ENCODE assay signal across 14 cellular contexts in the genomic region with DNA sequence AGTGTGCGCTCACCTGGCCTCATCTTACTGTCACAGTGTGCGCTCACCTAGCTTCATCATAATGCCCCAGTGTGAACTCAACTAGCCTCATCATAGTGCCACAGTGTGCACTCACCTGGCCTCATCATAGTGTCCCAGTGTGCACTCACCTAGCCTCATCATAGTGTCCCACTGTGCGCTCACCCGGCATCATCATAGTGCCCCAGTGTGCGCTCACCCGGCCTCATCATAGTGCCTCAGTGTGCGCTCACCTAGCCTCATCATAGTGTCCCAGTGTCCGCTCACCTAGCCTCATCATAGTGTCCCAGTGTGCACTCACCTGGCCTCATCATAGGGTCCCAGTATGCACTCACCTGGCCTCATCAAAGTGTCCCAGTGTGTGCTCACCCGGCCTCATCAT.
"Had no signal": no experiment of that assay in that cellular context is flagged by ENCODE, and none has a peak within 500 bp of the region (broad histone marks: within the 10 kb centered on the region; RNA-seq: fewer than 3 reads in every experiment).

No MANE protein-coding gene starts in this region.

- ATAC-seq: natural killer cell treated with Interleukin-12 subunit alpha and Interleukin-12 subunit beta and Interleukin-15 and Interleukin-18, amount 100 ng/mL, for 72 hours had no signal

- H3K9me3 Mint-ChIP-seq: natural killer cell treated with Interleukin-12 subunit alpha and Interleukin-12 subunit beta and Interleukin-15 and Interleukin-18, amount 100 ng/mL, for 72 hours had no signal

- H3K4me3 ChIP-seq: cardiac muscle cell, stomach had no signal

- H3K27me3 ChIP-seq: cardiac muscle cell, stomach had no signal

- H3K27me3 Mint-ChIP-seq: natural killer cell treated with Interleukin-12 subunit alpha and Interleukin-12 subunit beta and Interleukin-15 and Interleukin-18, amount 100 ng/mL, for 72 hours had no signal

- DNase-seq: activated CD4-positive, CD25-positive, alpha-beta regulatory T cell treated with anti-CD3 and anti-CD28 coated beads, Interleukin-2, amount 50 U/mL, for 72 hours; activated naive CD4-positive, alpha-beta T cell treated with Interleukin-2 at 50 U/mL for 16 hours; activated T-cell treated with anti-CD3 and anti-CD28 coated beads for 4 hours; anterior cingulate cortex; erythroblast; hippocampal formation; nucleus accumbens; posterior cingulate gyrus; retina; stimulated activated CD4-positive, alpha-beta T cell treated with anti-CD3 and anti-CD28 coated beads, Interleukin-12 subunit alpha, Interleukin-12 subunit beta, amount 100 ng/mL, for 4 hours; stimulated activated CD4-positive, alpha-beta T cell treated with anti-CD3 and anti-CD28 coated beads, Interleukin-2, amount 100 ng/mL, for 24 hours; stomach had no signal

- H3K27ac ChIP-seq: cardiac muscle cell, stomach had no signal

- H3K27ac Mint-ChIP-seq: natural killer cell treated with Interleukin-12 subunit alpha and Interleukin-12 subunit beta and Interleukin-15 and Interleukin-18, amount 100 ng/mL, for 72 hours had no signal

- H3K9me3 ChIP-seq: stomach had no signal

- H3K4me3 Mint-ChIP-seq: natural killer cell treated with Interleukin-12 subunit alpha and Interleukin-12 subunit beta and Interleukin-15 and Interleukin-18, amount 100 ng/mL, for 72 hours had no signal
